8 cellular contexts compared by ENCODE assay signal in the genomic region with DNA sequence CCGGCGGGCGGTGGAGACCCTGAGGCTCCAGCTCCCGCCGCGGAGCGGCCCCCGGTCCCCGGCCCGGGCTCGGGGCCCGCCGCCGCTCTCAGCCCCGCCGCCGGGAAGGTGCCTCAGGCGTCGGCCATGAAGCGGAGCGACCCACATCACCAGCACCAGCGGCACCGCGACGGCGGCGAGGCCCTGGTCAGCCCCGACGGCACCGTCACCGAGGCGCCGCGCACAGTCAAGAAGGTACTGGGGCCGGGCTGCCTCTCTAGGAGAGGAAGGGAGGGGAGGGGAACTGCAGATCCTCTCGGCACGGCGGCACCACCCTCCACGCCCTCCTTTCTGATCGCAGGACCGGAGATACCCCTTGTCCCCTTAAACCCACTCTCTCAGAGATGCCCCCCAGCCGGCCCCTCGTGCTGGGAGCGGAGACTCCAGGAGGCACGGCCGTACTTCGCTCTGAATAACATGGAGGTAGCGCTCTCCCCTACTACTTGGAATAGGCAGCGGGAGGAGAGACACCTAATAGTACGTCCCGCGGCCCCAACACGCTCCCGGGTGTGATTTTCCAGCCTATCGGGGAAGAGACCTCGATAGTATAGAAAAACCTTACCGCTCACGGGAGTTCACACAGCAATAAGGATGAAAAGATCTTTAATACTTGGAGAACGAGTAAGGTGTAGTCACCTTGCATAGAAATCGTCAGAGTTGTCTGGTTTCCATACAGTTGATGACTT. TPM values are rescaled to one million over a fixed set of nuclear protein-coding genes. Genes with fewer than 3 reads are reported as not detected.
A peak's percentile ranks its signal among the peaks of the same experiment; 100 is the strongest.
DNase-seq lines count a peak whose midpoint lies in the region; ATAC-seq and TF ChIP-seq lines count a peak whose summit lies in the region.

No MANE protein-coding gene starts in this region.

- peaks cover 0 to 15% (median 12%) of the 10 kb centered on the region in 4 donors for H3K4me1 ChIP-seq in liver (ENCODE audit: control insufficient read depth in 4 of 4, insufficient read depth in 4 of 4, low read length in 3 of 4)

- no peaks in the 10 kb centered on the region for H3K9me3 ChIP-seq in liver (ENCODE audit: control insufficient read depth in 4 of 4, low read length in 3 of 4)

- WGBS in liver = under 1% methylated on average over 60 of the region's 60 CpGs

- H3K9ac ChIP-seq in liver (ENCODE audit: low read depth in 1 of 2, low read length in 2 of 2) = peak overlapping the region; percentile 72 to 73

- peak overlapping the region; percentile 65 for H3K27ac ChIP-seq in cingulate gyrus (ENCODE audit: low read depth, low read length)
- peak overlapping the region; percentile 25 to 99 for H3K27ac ChIP-seq in liver (ENCODE audit: low read depth in 1 of 2, low read length in 2 of 2)

- TF ChIP-seq CTCF in liver (IDR thresholded peaks at IDR 0.05; ENCODE audit: low read depth, low read length, missing input control) = no peak

- no peaks in the 10 kb centered on the region for H3K36me3 ChIP-seq in liver (ENCODE audit: control insufficient read depth in 4 of 4, insufficient read depth in 3 of 4, low read depth in 1 of 4, low read length in 3 of 4)

- ATAC-seq in HG02840 (IDR thresholded peaks at IDR 0.05; ENCODE audit: low FRiP score, unreplicated experiment) = peak; percentile 35

- peak; percentile 45 for DNase-seq in DMS153 treated with DMSO at 0.1 percent for 48 hours (lab: John Stamatoyannopoulos, UW; ENCODE audit: unreplicated experiment)
- DNase-seq in DMS153 (lab: John Stamatoyannopoulos, UW) = no peak
- peak; percentile 27 for DNase-seq in NCI-H2107 (lab: John Stamatoyannopoulos, UW)
- DNase-seq in activated CD4-positive, alpha-beta T cell treated with anti-CD3 and anti-CD28 coated beads for 24 hours (ENCODE audit: low read depth in 2 of 2) = peak; percentile 35 to 39
- peak; percentile 66 for DNase-seq in stimulated activated CD4-positive, alpha-beta T cell treated with anti-CD3 and anti-CD28 coated beads, Interleukin-4, amount 100 ng/mL, for 24 hours

- no peaks in the 10 kb centered on the region for H3K27me3 ChIP-seq in liver (ENCODE audit: control insufficient read depth in 4 of 4, insufficient read depth in 4 of 4, low read length in 3 of 4)

- TF ChIP-seq RAD21 in liver (IDR thresholded peaks at IDR 0.05) = no peak

- H3K4me3 ChIP-seq in liver (ENCODE audit: low read depth in 1 of 3, low read length in 3 of 3) = peak overlapping the region; percentile 83 to 99 (median 87)

TF ChIP-seq in liver, 16 proteins besides CTCF, POLR2A, EP300 and RAD21:
- TF ChIP-seq, protein P1, sequence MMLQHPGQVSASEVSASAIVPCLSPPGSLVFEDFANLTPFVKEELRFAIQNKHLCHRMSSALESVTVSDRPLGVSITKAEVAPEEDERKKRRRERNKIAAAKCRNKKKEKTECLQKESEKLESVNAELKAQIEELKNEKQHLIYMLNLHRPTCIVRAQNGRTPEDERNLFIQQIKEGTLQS (IDR thresholded peaks at IDR 0.05) = no peak
- no peak for TF ChIP-seq YY1 (IDR thresholded peaks at IDR 0.05)
- TF ChIP-seq FOXA2 (IDR thresholded peaks at IDR 0.05) = no peak
- no peak for TF ChIP-seq GABPA (IDR thresholded peaks at IDR 0.05 in 1 of 2, conservative IDR thresholded peaks at IDR 0.05 in 1 of 2)
- no peak for TF ChIP-seq EGR1 (IDR thresholded peaks at IDR 0.05; ENCODE audit: low read depth in 2 of 2)
- TF ChIP-seq, protein P2, sequence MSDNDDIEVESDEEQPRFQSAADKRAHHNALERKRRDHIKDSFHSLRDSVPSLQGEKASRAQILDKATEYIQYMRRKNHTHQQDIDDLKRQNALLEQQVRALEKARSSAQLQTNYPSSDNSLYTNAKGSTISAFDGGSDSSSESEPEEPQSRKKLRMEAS (IDR thresholded peaks at IDR 0.05) = no peak
- TF ChIP-seq RXRA (IDR thresholded peaks at IDR 0.05) = no peak
- TF ChIP-seq NR2F2 (IDR thresholded peaks at IDR 0.05) = no peak
- TF ChIP-seq, protein P3, sequence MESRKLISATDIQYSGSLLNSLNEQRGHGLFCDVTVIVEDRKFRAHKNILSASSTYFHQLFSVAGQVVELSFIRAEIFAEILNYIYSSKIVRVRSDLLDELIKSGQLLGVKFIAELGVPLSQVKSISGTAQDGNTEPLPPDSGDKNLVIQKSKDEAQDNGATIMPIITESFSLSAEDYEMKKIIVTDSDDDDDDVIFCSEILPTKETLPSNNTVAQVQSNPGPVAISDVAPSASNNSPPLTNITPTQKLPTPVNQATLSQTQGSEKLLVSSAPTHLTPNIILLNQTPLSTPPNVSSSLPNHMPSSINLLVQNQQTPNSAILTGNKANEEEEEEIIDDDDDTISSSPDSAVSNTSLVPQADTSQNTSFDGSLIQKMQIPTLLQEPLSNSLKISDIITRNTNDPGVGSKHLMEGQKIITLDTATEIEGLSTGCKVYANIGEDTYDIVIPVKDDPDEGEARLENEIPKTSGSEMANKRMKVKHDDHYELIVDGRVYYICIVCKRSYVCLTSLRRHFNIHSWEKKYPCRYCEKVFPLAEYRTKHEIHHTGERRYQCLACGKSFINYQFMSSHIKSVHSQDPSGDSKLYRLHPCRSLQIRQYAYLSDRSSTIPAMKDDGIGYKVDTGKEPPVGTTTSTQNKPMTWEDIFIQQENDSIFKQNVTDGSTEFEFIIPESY (IDR thresholded peaks at IDR 0.05) = no peak
- TF ChIP-seq HNF4A (conservative IDR thresholded peaks at IDR 0.05) = no peak
- no peak for TF ChIP-seq FOXA1 (IDR thresholded peaks at IDR 0.05)
TF ChIP-seq in liver: peak in this region for 0.

RNA-seq across cellular contexts. Expression of a gene that starts 0.5 kb away (rescaled TPM):
- 10 to 100 TPM in 1 of 2 donors, 1 to 10 TPM in 1; 3.9 to 10.0 TPM for total RNA-seq in liver
- 1 to 10 TPM; 2.0 to 3.4 TPM for polyA plus RNA-seq in liver

RNA-seq across cellular contexts. Expression of a gene that starts 36.9 kb away (rescaled TPM):
- total RNA-seq in liver = 10 to 100 TPM; 14.3 to 16.3 TPM
- polyA plus RNA-seq in liver = 1 to 10 TPM; 2.9 to 7.0 TPM
